20 cellular contexts compared by ENCODE assay signal in genomic region chr11:126512251-126512650, GRCh38.
"Had no signal": no experiment of that assay in that cellular context is flagged by ENCODE, and none has a peak within 500 bp of the region (broad histone marks: within the 10 kb centered on the region; RNA-seq: fewer than 3 reads in every experiment).

No MANE protein-coding gene starts in this region.

- H3K4me1 ChIP-seq: right lobe of liver, testis, tibial nerve had no signal

- H3K4me3 ChIP-seq: coronary artery, hepatocyte, lung, right lobe of liver, testis, tibial nerve had no signal

- H3K9me3 ChIP-seq: neutrophil, right lobe of liver, testis had no signal

- DNase-seq: cerebellar nuclear complex; effector CD8-positive, alpha-beta T cell; foreskin melanocyte; head of caudate nucleus; left colon; left ventricle myocardium superior; mesenchymal stem cell; naive thymus-derived CD4-positive, alpha-beta T cell; nephron progenitor cell; right lobe of liver; stimulated activated CD4-positive, alpha-beta T cell treated with anti-CD3 and anti-CD28 coated beads, Interleukin-2, amount 100 ng/mL, for 24 hours; stimulated activated CD4-positive, alpha-beta T cell treated with anti-CD3 and anti-CD28 coated beads, Interleukin-4, amount 100 ng/mL, for 4 hours; stimulated activated naive B cell treated with anti-CD40 and anti-IgM and Interleukin-4, amounts not matched to agents 10 μg/mL and 1 μg/mL and 100 μg/mL, for 72 hours; stimulated activated naive CD8-positive, alpha-beta T cell treated with anti-CD3 and anti-CD28 coated beads, Interleukin-15, amount 100 ng/mL, for 72 hours; testis had no signal

- H3K4me1 Mint-ChIP-seq: naive thymus-derived CD4-positive, alpha-beta T cell; stimulated activated naive B cell treated with anti-CD40 and anti-IgM and Interleukin-4, amounts not matched to agents 10 μg/mL and 1 μg/mL and 100 μg/mL, for 72 hours; stimulated activated naive CD8-positive, alpha-beta T cell treated with anti-CD3 and anti-CD28 coated beads, Interleukin-15, amount 100 ng/mL, for 72 hours had no signal

- H2AFZ ChIP-seq: hepatocyte had no signal

- H3K4me2 ChIP-seq: hepatocyte had no signal

- H3K36me3 Mint-ChIP-seq: naive thymus-derived CD4-positive, alpha-beta T cell; stimulated activated naive B cell treated with anti-CD40 and anti-IgM and Interleukin-4, amounts not matched to agents 10 μg/mL and 1 μg/mL and 100 μg/mL, for 72 hours had no signal

- H3K27ac ChIP-seq: coronary artery, hepatocyte, neutrophil, right lobe of liver, testis, tibial nerve had no signal

- H3K79me2 ChIP-seq: hepatocyte had no signal

- H3K36me3 ChIP-seq: neutrophil, right lobe of liver, tibial nerve had no signal

- H3K9me3 Mint-ChIP-seq: stimulated activated naive CD8-positive, alpha-beta T cell treated with anti-CD3 and anti-CD28 coated beads, Interleukin-15, amount 100 ng/mL, for 72 hours had no signal

- ATAC-seq: left colon; left ventricle myocardium superior; naive thymus-derived CD4-positive, alpha-beta T cell; right lobe of liver; stimulated activated naive B cell treated with anti-CD40 and anti-IgM and Interleukin-4, amounts not matched to agents 10 μg/mL and 1 μg/mL and 100 μg/mL, for 72 hours; stimulated activated naive CD8-positive, alpha-beta T cell treated with anti-CD3 and anti-CD28 coated beads, Interleukin-15, amount 100 ng/mL, for 72 hours had no signal

- H3K27me3 ChIP-seq: right lobe of liver, testis, tibial nerve had no signal

- H3K27ac Mint-ChIP-seq: naive thymus-derived CD4-positive, alpha-beta T cell; nephron progenitor cell; stimulated activated naive B cell treated with anti-CD40 and anti-IgM and Interleukin-4, amounts not matched to agents 10 μg/mL and 1 μg/mL and 100 μg/mL, for 72 hours had no signal

- H3K4me3 Mint-ChIP-seq: naive thymus-derived CD4-positive, alpha-beta T cell; nephron progenitor cell; stimulated activated naive B cell treated with anti-CD40 and anti-IgM and Interleukin-4, amounts not matched to agents 10 μg/mL and 1 μg/mL and 100 μg/mL, for 72 hours; stimulated activated naive CD8-positive, alpha-beta T cell treated with anti-CD3 and anti-CD28 coated beads, Interleukin-15, amount 100 ng/mL, for 72 hours had no signal
